ENCODE assay signal across 17 cellular contexts in the genomic region with DNA sequence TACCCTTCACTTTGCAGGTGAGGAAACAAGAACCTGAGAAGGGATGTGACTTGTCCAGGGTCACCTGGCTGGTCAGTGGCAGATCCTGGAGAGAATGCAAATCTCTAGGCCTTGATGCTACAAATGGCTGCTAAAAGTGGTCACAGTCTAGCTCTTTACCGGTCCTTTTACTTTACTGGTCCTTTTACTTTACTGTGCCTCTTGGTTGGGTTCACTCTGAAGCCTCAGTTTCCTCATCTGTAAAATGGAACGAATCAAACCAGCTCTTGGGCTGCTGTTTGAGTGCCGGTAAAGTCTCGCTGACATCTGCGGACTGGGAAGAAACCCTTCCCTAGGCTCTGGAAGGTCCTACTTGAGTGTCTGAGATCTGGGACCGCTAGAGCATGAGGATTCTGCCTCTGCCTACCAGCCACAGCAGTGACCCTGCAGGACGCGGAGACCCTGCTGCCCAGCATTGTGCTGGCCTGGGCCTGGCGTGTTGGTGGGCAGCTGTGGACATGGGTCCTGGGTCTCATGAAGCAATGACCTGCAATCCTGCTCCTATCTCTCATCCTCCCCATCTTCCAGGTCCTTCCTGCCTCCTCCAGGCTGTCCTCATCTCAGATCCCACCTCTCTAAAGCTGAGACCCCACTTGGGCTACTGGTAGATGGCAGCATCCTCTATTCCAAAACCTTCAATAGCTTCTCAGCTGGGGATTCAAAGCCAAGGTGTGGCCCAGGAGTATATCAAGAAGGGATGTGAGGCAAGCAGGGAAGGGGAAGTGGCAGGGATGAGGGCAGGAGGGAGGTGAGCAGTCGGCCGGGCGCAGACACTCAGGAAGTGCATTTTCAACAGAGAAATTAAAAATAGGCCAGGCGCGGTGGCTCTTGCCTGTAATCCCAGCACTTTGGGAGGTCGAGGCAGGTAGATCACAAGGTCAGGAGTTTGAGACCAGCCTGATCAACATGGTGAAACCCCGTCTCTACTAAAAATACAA.
"Had no signal": no experiment of that assay in that cellular context is flagged by ENCODE, and none has a peak within 500 bp of the region (broad histone marks: within the 10 kb centered on the region; RNA-seq: fewer than 3 reads in every experiment).

No MANE protein-coding gene starts in this region.

- H3K4me2 ChIP-seq: hepatocyte had no signal

- H2AFZ ChIP-seq: hepatocyte had no signal

- H3K9me3 ChIP-seq: sigmoid colon, thyroid gland, uterus had no signal

- ATAC-seq: activated CD8-positive, alpha-beta T cell treated with anti-CD3 and anti-CD28 coated beads for 36 hours; activated naive CD4-positive, alpha-beta T cell treated with anti-CD3 and anti-CD28 coated beads, Interleukin-2, amount 50 U/mL, for 72 hours had no signal

- H3K27ac ChIP-seq: cardiac muscle cell, hepatocyte, sigmoid colon, thyroid gland, uterus, WERI-Rb-1 had no signal

- H3K4me1 Mint-ChIP-seq: mesothelial cell of epicardium had no signal

- H3K4me3 ChIP-seq: cardiac muscle cell, hepatocyte, lung, sigmoid colon, thyroid gland, uterus had no signal

- H3K36me3 Mint-ChIP-seq: activated naive CD4-positive, alpha-beta T cell treated with anti-CD3 and anti-CD28 coated beads, Interleukin-2, amount 50 U/mL, for 72 hours; mesothelial cell of epicardium had no signal

- H3K27ac Mint-ChIP-seq: activated CD8-positive, alpha-beta T cell treated with anti-CD3 and anti-CD28 coated beads for 36 hours; mesothelial cell of epicardium had no signal

- DNase-seq: activated CD4-positive, alpha-beta T cell treated with anti-CD3 and anti-CD28 coated beads for 4 hours; activated CD8-positive, alpha-beta T cell treated with anti-CD3 and anti-CD28 coated beads for 36 hours; activated gamma-delta T cell; activated T-cell treated with anti-CD3 and anti-CD28 coated beads, Interleukin-2, amount 50 U/mL, for 48 hours; erythroblast; islet precursor cell; sigmoid colon; stimulated activated CD4-positive, alpha-beta T cell treated with anti-CD3 and anti-CD28 coated beads, Interleukin-1b, Interleukin-23, amount 100 ng/mL, for 48 hours; T-helper 9 cell; thyroid gland; uterus; WERI-Rb-1 had no signal

- H3K36me3 ChIP-seq: cardiac muscle cell, sigmoid colon, thyroid gland, uterus had no signal

- H3K27me3 ChIP-seq: cardiac muscle cell, hepatocyte, sigmoid colon, thyroid gland, uterus had no signal

- H3K4me3 Mint-ChIP-seq: activated CD8-positive, alpha-beta T cell treated with anti-CD3 and anti-CD28 coated beads for 36 hours; mesothelial cell of epicardium had no signal

- H3K27me3 Mint-ChIP-seq: activated CD8-positive, alpha-beta T cell treated with anti-CD3 and anti-CD28 coated beads for 36 hours had no signal

- H3K4me1 ChIP-seq: sigmoid colon, thyroid gland, uterus had no signal

- H3K9me3 Mint-ChIP-seq: activated CD8-positive, alpha-beta T cell treated with anti-CD3 and anti-CD28 coated beads for 36 hours; activated naive CD4-positive, alpha-beta T cell treated with anti-CD3 and anti-CD28 coated beads, Interleukin-2, amount 50 U/mL, for 72 hours; mesothelial cell of epicardium had no signal
